11 cellular contexts compared by ENCODE assay signal in genomic region chr2:10045561-10046355, GRCh38. TPM values are rescaled to one million over a fixed set of nuclear protein-coding genes. Genes with fewer than 3 reads are reported as not detected.
DNase-seq lines count a peak whose midpoint lies in the region; ATAC-seq and TF ChIP-seq lines count a peak whose summit lies in the region.
"Had no signal": no experiment of that assay in that cellular context is flagged by ENCODE, and none has a peak within 500 bp of the region (broad histone marks: within the 10 kb centered on the region; RNA-seq: fewer than 3 reads in every experiment).

No MANE protein-coding gene starts in this region.

- H3K4me3 ChIP-seq in CD4-positive, CD25-positive, alpha-beta regulatory T cell (ENCODE audit: low read depth, low read length): no peak overlapping the region
- peak overlapping the region; percentile 70 for H3K4me3 ChIP-seq in left ventricle myocardium inferior
- H3K4me3 ChIP-seq in psoas muscle: peak overlapping the region; percentile 63
- no peak overlapping the region for H3K4me3 ChIP-seq in effector memory CD4-positive, alpha-beta T cell (ENCODE audit: insufficient read depth, low read depth, low read length, poor library complexity, severe bottlenecking)

- peaks cover 22% of the 10 kb centered on the region for H3K36me3 Mint-ChIP-seq in CD4-positive, CD25-positive, alpha-beta regulatory T cell
- H3K36me3 Mint-ChIP-seq in T-helper 17 cell (ENCODE audit: low read depth): no peaks in the 10 kb centered on the region

- H3K9me3 Mint-ChIP-seq in CD4-positive, CD25-positive, alpha-beta regulatory T cell: no peaks in the 10 kb centered on the region

- DNase-seq in CD4-positive, CD25-positive, alpha-beta regulatory T cell: no peak
- DNase-seq in T-helper 17 cell (no peak), left ventricle myocardium inferior (no peak), psoas muscle (peak in 1 of 2 donors; percentile 58), NCI-H1930 (lab: John Stamatoyannopoulos, UW) (no peak), NCI-H187 (lab: John Stamatoyannopoulos, UW) (no peak)
- no peak for DNase-seq in effector memory CD4-positive, alpha-beta T cell
- DNase-seq: NCI-H1092; stimulated activated CD4-positive, alpha-beta T cell treated with anti-CD3 and anti-CD28 coated beads, Interleukin-4, amount 100 ng/mL, for 4 hours had no signal

- peaks cover 25% of the 10 kb centered on the region for H3K36me3 ChIP-seq in CD4-positive, CD25-positive, alpha-beta regulatory T cell (ENCODE audit: control insufficient read depth, insufficient read depth, low read length)
- H3K36me3 ChIP-seq in left ventricle myocardium inferior (peaks cover 44% of the 10 kb centered on the region), psoas muscle (ENCODE audit: insufficient read depth in 1 of 2, low read depth in 1 of 2) (peaks cover 8 to 38% of the 10 kb centered on the region in 2 donors)
- H3K36me3 ChIP-seq in effector memory CD4-positive, alpha-beta T cell (ENCODE audit: control insufficient read depth, insufficient read depth, low read length): peaks cover 32% of the 10 kb centered on the region

- ATAC-seq in CD4-positive, CD25-positive, alpha-beta regulatory T cell (ENCODE audit: low read depth in 2 of 2): no peak
- no peak for ATAC-seq in T-helper 17 cell
- ATAC-seq in psoas muscle: no peak
- ATAC-seq in GM19023 (IDR thresholded peaks at IDR 0.05; ENCODE audit: unreplicated experiment): no peak
- ATAC-seq: esophagus mucosa had no signal

- intact Hi-C loops in left ventricle myocardium inferior (cut with micrococcal nuclease): loop anchor here (5.0 kb wide), 1 partner anchor 63 kb away; no protein-coding TSS in a partner anchor
- intact Hi-C loops in psoas muscle (cut with DNase I): loop anchor here (5.0 to 10.0 kb wide), 2 partner anchors 231 to 243 kb away; no protein-coding TSS in a partner anchor

- H3K9me3 ChIP-seq in CD4-positive, CD25-positive, alpha-beta regulatory T cell (ENCODE audit: control insufficient read depth in 2 of 2, low read length in 2 of 2): no peaks in the 10 kb centered on the region
- H3K9me3 ChIP-seq in T-helper 17 cell (ENCODE audit: control insufficient read depth, low read length, poor library complexity, severe bottlenecking) (no peaks in the 10 kb centered on the region), left ventricle myocardium inferior (replicated peaks) (no peaks in the 10 kb centered on the region), psoas muscle (no peaks in the 10 kb centered on the region)
- H3K9me3 ChIP-seq in effector memory CD4-positive, alpha-beta T cell (ENCODE audit: control insufficient read depth, low read length): no peaks in the 10 kb centered on the region

- H3K27ac Mint-ChIP-seq in CD4-positive, CD25-positive, alpha-beta regulatory T cell: peak overlapping the region in 2 of 3 donors; percentile 78 to 88
- H3K27ac Mint-ChIP-seq in T-helper 17 cell: peak overlapping the region; percentile 8

- peaks cover 13% of the 10 kb centered on the region for H3K27me3 Mint-ChIP-seq in CD4-positive, CD25-positive, alpha-beta regulatory T cell
- no peaks in the 10 kb centered on the region for H3K27me3 Mint-ChIP-seq in T-helper 17 cell

- H3K4me1 ChIP-seq in CD4-positive, CD25-positive, alpha-beta regulatory T cell (ENCODE audit: control insufficient read depth, insufficient read depth, low read length, poor library complexity, severe bottlenecking): peaks cover 26% of the 10 kb centered on the region
- H3K4me1 ChIP-seq in left ventricle myocardium inferior (peaks cover 88% of the 10 kb centered on the region), psoas muscle (peaks cover 24% of the 10 kb centered on the region)
- peaks cover 3% of the 10 kb centered on the region for H3K4me1 ChIP-seq in effector memory CD4-positive, alpha-beta T cell (ENCODE audit: control insufficient read depth, insufficient read depth, low read length, poor library complexity, severe bottlenecking)

- H3K27ac ChIP-seq in CD4-positive, CD25-positive, alpha-beta regulatory T cell (ENCODE audit: insufficient read depth, low read length, poor library complexity, severe bottlenecking): no peak overlapping the region
- H3K27ac ChIP-seq in left ventricle myocardium inferior (replicated peaks): peak overlapping the region; percentile 100
- peak overlapping the region; percentile 94 for H3K27ac ChIP-seq in psoas muscle
- H3K27ac ChIP-seq in effector memory CD4-positive, alpha-beta T cell (ENCODE audit: insufficient read depth, low read length, poor library complexity, severe bottlenecking): no peak overlapping the region

- peak overlapping the region; percentile 66 to 93 (median 76) for H3K4me3 Mint-ChIP-seq in CD4-positive, CD25-positive, alpha-beta regulatory T cell
- H3K4me3 Mint-ChIP-seq in T-helper 17 cell: peak overlapping the region; percentile 43

- no peak for TF ChIP-seq CTCF in left ventricle myocardium inferior (IDR thresholded peaks at IDR 0.05; ENCODE audit: borderline replicate concordance)
- TF ChIP-seq CTCF in psoas muscle (IDR thresholded peaks at IDR 0.05): no peak

- 62 to 78% (median 63%) methylated on average over 20 of the region's 20 CpGs for WGBS in psoas muscle, 3 donors

- H3K27me3 ChIP-seq in CD4-positive, CD25-positive, alpha-beta regulatory T cell (ENCODE audit: control insufficient read depth, insufficient read depth, low read length): no peaks in the 10 kb centered on the region
- H3K27me3 ChIP-seq in left ventricle myocardium inferior (ENCODE audit: low read depth): no peaks in the 10 kb centered on the region
- no peaks in the 10 kb centered on the region for H3K27me3 ChIP-seq in psoas muscle (ENCODE audit: insufficient read depth in 3 of 3, low read length in 2 of 3)
- H3K27me3 ChIP-seq in effector memory CD4-positive, alpha-beta T cell (replicated peaks; ENCODE audit: control insufficient read depth, insufficient read depth, low read length, poor library complexity, severe bottlenecking): no peaks in the 10 kb centered on the region

- H3K4me1 Mint-ChIP-seq in CD4-positive, CD25-positive, alpha-beta regulatory T cell: peaks cover 16 to 63% (median 36%) of the 10 kb centered on the region in 4 donors
- peaks cover 31% of the 10 kb centered on the region for H3K4me1 Mint-ChIP-seq in T-helper 17 cell

RNA-seq across cellular contexts. Expression of gene KLF11, which starts 2.4 kb away (rescaled TPM):
- 38.9 TPM for total RNA-seq in CD4-positive, CD25-positive, alpha-beta regulatory T cell
- 10 to 100 TPM in 2 of 4 donors, 1 to 10 TPM in 2; 5.9 to 22.3 (median 8.9) TPM for polyA plus RNA-seq in CD4-positive, CD25-positive, alpha-beta regulatory T cell
- total RNA-seq in T-helper 17 cell (10 to 100 TPM; 38.0 to 44.5 TPM), left ventricle myocardium inferior (20.8 TPM), psoas muscle (10 to 100 TPM; 10.6 to 27.0 (median 17.3) TPM)
- polyA plus RNA-seq in psoas muscle: 10 to 100 TPM in 1 of 3 donors, 1 to 10 TPM in 2; 7.0 to 11.8 (median 9.6) TPM

RNA-seq across cellular contexts. Expression of gene CYS1, which starts 34.5 kb away (rescaled TPM):
- total RNA-seq in CD4-positive, CD25-positive, alpha-beta regulatory T cell: not detected
- polyA plus RNA-seq in CD4-positive, CD25-positive, alpha-beta regulatory T cell: not detected
- total RNA-seq in T-helper 17 cell: not detected
- total RNA-seq in left ventricle myocardium inferior: 3.3 TPM
- under 1 TPM; 0.13 to 0.58 (median 0.16) TPM for total RNA-seq in psoas muscle
- polyA plus RNA-seq in psoas muscle: under 1 TPM; 0.06 to 0.10 (median 0.07) TPM

Comparison
In these comparisons a context has a peak if more than half of its experiments do, and no peak if none do; other contexts are left out.
1. H3K27ac ChIP-seq: peak in left ventricle myocardium inferior (single experiment) and psoas muscle (single experiment); none in CD4-positive, CD25-positive, alpha-beta regulatory T cell (single experiment) and effector memory CD4-positive, alpha-beta T cell (single experiment).
2. H3K4me3 ChIP-seq: peak in left ventricle myocardium inferior (single experiment) and psoas muscle (single experiment); none in CD4-positive, CD25-positive, alpha-beta regulatory T cell (single experiment) and effector memory CD4-positive, alpha-beta T cell (single experiment).